Comparison of ENCODE assay signal across 8 cellular contexts in genomic region chr12:14775652-14776020, GRCh38. TPM values are rescaled to one million over a fixed set of nuclear protein-coding genes. Genes with fewer than 3 reads are reported as not detected.
DNase-seq lines count a peak whose midpoint lies in the region; ATAC-seq and TF ChIP-seq lines count a peak whose summit lies in the region.

No MANE protein-coding gene starts in this region.

- H3K9me3 Mint-ChIP-seq in T-cell, result no peaks in the 10 kb centered on the region

- POLR2A ChIA-PET in T-cell (lab: Charles Lee), result interaction anchor here (0.8 to 8.3 kb wide), 7 partner anchors 8 to 183 kb away, joined by 3 to 121 read pairs (median 4); partner anchors contain the start of genes C12orf60 (in 1 of the 2) and WBP11 (in 1 of the 2)

- peak overlapping the region; percentile 97 to 99 (median 99) for H3K4me3 Mint-ChIP-seq in T-cell

- ATAC-seq in T-cell (replicated peaks in 1 of 4) (no peak), HG03135 (IDR thresholded peaks at IDR 0.05; ENCODE audit: unreplicated experiment) (no peak)

- no peaks in the 10 kb centered on the region for H3K27me3 Mint-ChIP-seq in T-cell

- H3K4me3 ChIP-seq in H7 (ENCODE audit: insufficient read depth, low read depth, low read length) (peak overlapping the region; percentile 87; the same call in 1 of the 2 replicates), fibroblast of pulmonary artery (replicated peaks; ENCODE audit: low read depth, low read length) (peak overlapping the region; percentile 90), skeletal muscle satellite cell (ENCODE audit: low read length) (peak overlapping the region; percentile 85)

- no peaks in the 10 kb centered on the region for H3K36me3 Mint-ChIP-seq in T-cell

- H3K36me3 ChIP-seq in H7 (replicated peaks; ENCODE audit: control insufficient read depth, insufficient read depth, low read length) (no peaks in the 10 kb centered on the region), skeletal muscle satellite cell (ENCODE audit: insufficient read depth, low read length) (no peaks in the 10 kb centered on the region)

- peaks cover 19% of the 10 kb centered on the region for H3K4me1 ChIP-seq in skeletal muscle satellite cell (ENCODE audit: control insufficient read depth, insufficient read depth, low read length)

- peak overlapping the region; percentile 82 for H3K4me2 ChIP-seq in skeletal muscle satellite cell (ENCODE audit: low read length)

- H3K27me3 ChIP-seq in H7 (ENCODE audit: control insufficient read depth, insufficient read depth, low read length), result no peaks in the 10 kb centered on the region
- no peaks in the 10 kb centered on the region for H3K27me3 ChIP-seq in skeletal muscle satellite cell (ENCODE audit: control insufficient read depth, insufficient read depth, low read length)

- no peak for DNase-seq in H7
- DNase-seq in T-cell, result no peak
- peak; percentile 75 for DNase-seq in fibroblast of pulmonary artery (ENCODE audit: low read depth)
- DNase-seq in NCI-H524 treated with DMSO at 0.1 percent for 48 hours (lab: John Stamatoyannopoulos, UW), result no peak
- no peak for DNase-seq in midbrain (lab: John Stamatoyannopoulos, UW)
- DNase-seq in GF-D8 (lab: John Stamatoyannopoulos, UW), result no peak

- peaks cover 50 to 59% (median 51%) of the 10 kb centered on the region in 3 donors for H3K4me1 Mint-ChIP-seq in T-cell

- peak overlapping the region; percentile 89 for H3K9ac ChIP-seq in skeletal muscle satellite cell (ENCODE audit: low read depth, low read length)

- no peaks in the 10 kb centered on the region for H3K9me3 ChIP-seq in skeletal muscle satellite cell (replicated peaks; ENCODE audit: low read length)

- no peak for TF ChIP-seq CTCF in fibroblast of pulmonary artery (IDR thresholded peaks at IDR 0.05; ENCODE audit: low read length, missing control alignments)

- CTCF ChIA-PET in T-cell (lab: Charles Lee), result interaction anchor here (0.9 to 9.8 kb wide), 7 partner anchors 9 to 517 kb away, joined by 3 to 122 read pairs (median 8); partner anchors contain the start of genes C12orf60 (in 1 of the 2) and WBP11 (in 1 of the 2)

- H3K27ac Mint-ChIP-seq in T-cell, result peak overlapping the region; percentile 96 to 98

RNA-seq across cellular contexts. Expression of gene WBP11, which starts 27.6 kb away (rescaled TPM):
- 31.7 and 33.8 TPM in 2 replicates for total RNA-seq in H7 (2014; rRNA removed; shearing (Covaris generic))
- total RNA-seq in T-cell, result 100 to 1,000 TPM in 2 of 5 donors, 10 to 100 TPM in 3; 72.6 to 122 (median 80.6) TPM
- 15.2 and 18.3 TPM in 2 replicates for total RNA-seq in skeletal muscle satellite cell (2012; rRNA removed)

RNA-seq across cellular contexts. Expression of gene C12orf60, which starts 27.8 kb away (rescaled TPM):
- 1.7 and 3.0 TPM in 2 replicates for total RNA-seq in H7 (2014; rRNA removed; shearing (Covaris generic))
- total RNA-seq in T-cell, result 1 to 10 TPM in 2 of 5 donors, under 1 TPM in 2, not detected in 1; 0.50 to 1.4 (median 0.93) TPM
- 1.5 and 4.4 TPM in 2 replicates for total RNA-seq in skeletal muscle satellite cell (2012; rRNA removed)

RNA-seq across cellular contexts. Expression of gene SMCO3, which starts 38.3 kb away (rescaled TPM):
- total RNA-seq in H7 (2014; rRNA removed; shearing (Covaris generic)), result not detected in 2 replicates
- total RNA-seq in T-cell, result not detected
- under 0.01 and 0.25 TPM in 2 replicates for total RNA-seq in skeletal muscle satellite cell (2012; rRNA removed)
